In the genomic region with DNA sequence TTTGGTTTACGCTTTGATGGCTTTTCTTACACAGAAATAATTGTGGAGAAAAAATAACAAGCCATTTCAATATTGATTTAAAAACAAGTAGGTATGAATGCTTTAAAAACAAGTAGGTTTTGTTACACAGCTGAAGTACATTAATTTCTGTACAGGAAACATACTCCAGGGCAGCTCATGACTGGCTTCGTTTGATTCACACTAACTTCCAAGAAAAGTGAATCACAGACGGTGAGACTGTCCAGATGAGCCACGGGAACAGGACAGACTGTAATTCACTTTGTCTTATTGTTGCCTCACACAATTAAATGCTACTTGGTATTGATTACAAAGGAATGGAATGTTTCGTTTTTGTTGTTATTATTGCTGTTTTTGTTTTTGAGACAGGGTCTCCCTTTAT, we compare ENCODE assay signal across 17 cellular contexts. TPM values are rescaled to one million over a fixed set of nuclear protein-coding genes. Genes with fewer than 3 reads are reported as not detected.
"Had no signal": no experiment of that assay in that cellular context is flagged by ENCODE, and none has a peak within 500 bp of the region (broad histone marks: within the 10 kb centered on the region; RNA-seq: fewer than 3 reads in every experiment).

No MANE protein-coding gene starts in this region.

- H3K9me3 ChIP-seq: adrenal gland had no signal

- H3K36me3 Mint-ChIP-seq: brain had no signal

- H3K4me1 ChIP-seq: adrenal gland, SJCRH30, upper lobe of left lung had no signal

- ATAC-seq: left colon; stimulated activated naive B cell treated with anti-CD40 and anti-IgM and Interleukin-4, amounts not matched to agents 10 μg/mL and 1 μg/mL and 100 μg/mL, for 72 hours had no signal

- H3K4me3 ChIP-seq: adrenal gland, lung, SJCRH30, skin epidermis, upper lobe of left lung had no signal

- H3K4me3 Mint-ChIP-seq: brain; dendritic cell treated with granulocyte-macrophage colony-stimulating factor and Interleukin-4, amounts not matched to agents 40 ng/mL and 50 ng/mL, for 4 days; naive B cell; stimulated activated naive B cell treated with anti-CD40 and anti-IgM and Interleukin-4, amounts not matched to agents 10 μg/mL and 1 μg/mL and 100 μg/mL, for 72 hours had no signal

- DNase-seq: activated CD4-positive, CD25-positive, alpha-beta regulatory T cell treated with anti-CD3 and anti-CD28 coated beads, Interleukin-2, amount 50 U/mL, for 72 hours; activated gamma-delta T cell; activated T-cell treated with anti-CD3 and anti-CD28 coated beads, Interleukin-2, amount 50 U/mL, for 1 hour; cerebellar nuclear complex; erythroblast; foreskin fibroblast; left colon; naive B cell; posterior cingulate gyrus; SJCRH30; stimulated activated naive B cell treated with anti-CD40 and anti-IgM and Interleukin-4, amounts not matched to agents 10 μg/mL and 1 μg/mL and 100 μg/mL, for 72 hours; upper lobe of left lung had no signal

- H3K9me3 Mint-ChIP-seq: dendritic cell treated with granulocyte-macrophage colony-stimulating factor and Interleukin-4, amounts not matched to agents 40 ng/mL and 50 ng/mL, for 4 days had no signal

- H3K4me1 Mint-ChIP-seq: brain; naive B cell; stimulated activated naive B cell treated with anti-CD40 and anti-IgM and Interleukin-4, amounts not matched to agents 10 μg/mL and 1 μg/mL and 100 μg/mL, for 72 hours had no signal

- H3K27ac ChIP-seq: adrenal gland, SJCRH30, skin epidermis, upper lobe of left lung had no signal

- H3K27ac Mint-ChIP-seq: brain; dendritic cell treated with granulocyte-macrophage colony-stimulating factor and Interleukin-4, amounts not matched to agents 40 ng/mL and 50 ng/mL, for 4 days; naive B cell; stimulated activated naive B cell treated with anti-CD40 and anti-IgM and Interleukin-4, amounts not matched to agents 10 μg/mL and 1 μg/mL and 100 μg/mL, for 72 hours had no signal

- H3K27me3 ChIP-seq: adrenal gland, SJCRH30, upper lobe of left lung had no signal

- H3K36me3 ChIP-seq: adrenal gland, SJCRH30, upper lobe of left lung had no signal

RNA-seq across cellular contexts. Expression of a gene that starts 26.6 kb away (rescaled TPM):
- total RNA-seq: SJCRH30 had no signal
